ENCODE assay signal across 13 cellular contexts in genomic region chr12:115872919-115873357, GRCh38.
DNase-seq lines count a peak whose midpoint lies in the region; ATAC-seq and TF ChIP-seq lines count a peak whose summit lies in the region.
"Had no signal": no experiment of that assay in that cellular context is flagged by ENCODE, and none has a peak within 500 bp of the region (broad histone marks: within the 10 kb centered on the region; RNA-seq: fewer than 3 reads in every experiment).

No MANE protein-coding gene starts in this region.

- no peaks in the 10 kb centered on the region for H3K79me2 ChIP-seq in HCT116 (ENCODE audit: insufficient read depth, low read length)

- TF ChIP-seq RAD21 in HCT116 (IDR thresholded peaks at IDR 0.05; ENCODE audit: low read depth) = no peak

- H3K4me1 ChIP-seq in HCT116 (ENCODE audit: control insufficient read depth in 1 of 2, insufficient read depth in 2 of 2, low read length in 2 of 2) = peaks cover 36 to 43% of the 10 kb centered on the region in 2 experiments
- no peaks in the 10 kb centered on the region for H3K4me1 ChIP-seq in stomach
- H3K4me1 ChIP-seq: SJSA1 had no signal

- H4K20me1 ChIP-seq in HCT116 (ENCODE audit: insufficient read depth) = no peaks in the 10 kb centered on the region

- no peaks in the 10 kb centered on the region for H3K9me2 ChIP-seq in HCT116 (ENCODE audit: insufficient read depth)

- TF ChIP-seq EP300 in stomach (IDR thresholded peaks at IDR 0.05) = no peak

- POLR2A ChIA-PET in HCT116 (lab: Charles Lee) = interaction anchor here (0.6 kb wide), 1 partner anchor 1181 kb away, joined by 3 read pairs; no protein-coding TSS in a partner anchor

- TF ChIP-seq POLR2A in HCT116 (IDR thresholded peaks at IDR 0.05; ENCODE audit: borderline replicate concordance, extremely low read depth, insufficient read depth, insufficient read length) = no peak
- TF ChIP-seq POLR2A in stomach (IDR thresholded peaks at IDR 0.05) = no peak

- ATAC-seq in HCT116 (peak; percentile 64), GM18907 (IDR thresholded peaks at IDR 0.05; ENCODE audit: unreplicated experiment) (no peak), HG02610 (IDR thresholded peaks at IDR 0.05; ENCODE audit: unreplicated experiment) (no peak)
- ATAC-seq in stimulated activated naive CD8-positive, alpha-beta T cell treated with anti-CD3 and anti-CD28 coated beads, Interleukin-15, Interleukin-2, amounts not matched to agents 100 U/mL and 50 U/mL, for 24 hours = no peak
- ATAC-seq: K562 had no signal

- H3K27ac ChIP-seq in HCT116 (ENCODE audit: low read depth, low read length) (peak overlapping the region; percentile 47), stomach (no peak overlapping the region)
- H3K27ac ChIP-seq: SJSA1 had no signal

- CTCF ChIA-PET in HCT116 (lab: Charles Lee) = interaction anchor here (1.0 to 2.6 kb wide), 6 partner anchors 11 to 75 kb away, joined by 3 to 12 read pairs (median 5); no protein-coding TSS in a partner anchor

- H3K4me2 ChIP-seq in HCT116 (ENCODE audit: low read length) = peak overlapping the region; percentile 71

- H3K4me3 ChIP-seq in HCT116 (replicated peaks in 1 of 2; ENCODE audit: low read depth in 1 of 2, low read length in 2 of 2) (peak overlapping the region in 1 of 2 experiments; percentile 44; a peak in 2 of 4 replicates), stomach (no peak overlapping the region)
- H3K4me3 ChIP-seq: K562, SJSA1 had no signal

- no peaks in the 10 kb centered on the region for H3K36me3 ChIP-seq in HCT116 (ENCODE audit: control insufficient read depth in 1 of 2, insufficient read depth in 2 of 2, low read length in 2 of 2)
- no peaks in the 10 kb centered on the region for H3K36me3 ChIP-seq in stomach
- H3K36me3 ChIP-seq: SJSA1 had no signal

- TF ChIP-seq CTCF in HCT116 (IDR thresholded peaks at IDR 0.05 in 2 of 3, conservative IDR thresholded peaks at IDR 0.05 in 1 of 3; ENCODE audit: borderline replicate concordance in 1 of 3, insufficient read depth in 1 of 3, low read depth in 2 of 3, low read length in 2 of 3) = no peak
- TF ChIP-seq CTCF in stomach (IDR thresholded peaks at IDR 0.05) = no peak

- no peaks in the 10 kb centered on the region for H3K9me3 ChIP-seq in HCT116 (ENCODE audit: control insufficient read depth in 1 of 2, insufficient read depth in 1 of 2, low read depth in 1 of 2, low read length in 2 of 2)
- H3K9me3 ChIP-seq in stomach = peaks cover 0 to 12% (median 2%) of the 10 kb centered on the region in 4 donors
- H3K9me3 ChIP-seq: SJSA1 had no signal

- H2AFZ ChIP-seq in HCT116 (ENCODE audit: low read depth, low read length, poor library complexity, severe bottlenecking) = peak overlapping the region; percentile 74

- BruUV-seq in HCT116 (replicated peaks; lab: Mats Ljungman, UMichigan) = no TSS peak

- peak overlapping the region; percentile 10; the same call in 1 of the 2 replicates for H3K9ac ChIP-seq in HCT116 (ENCODE audit: low read length)

- RAD21 ChIA-PET in HCT116 (lab: Charles Lee; ENCODE audit: low non-redundant PET in 1 of 2, low total read pairs in 2 of 2, uncharacterized antibody in 2 of 2, unreplicated experiment in 2 of 2) = no interaction called here

- WGBS in stomach, 5 donors = 16 to 41% (median 25%) methylated on average over 4 of the region's 4 CpGs

- intact Hi-C loops in HCT116 (cut with micrococcal nuclease) (no loop called here), stomach (cut with DNase I; ENCODE audit: low total_unique reads) (no loop called here)

- peak; percentile 76 for DNase-seq in HCT116 (ENCODE audit: low read depth, low spot score)
- DNase-seq in NCI-H526 treated with DMSO at 0.1 percent for 48 hours (lab: John Stamatoyannopoulos, UW) = peak; percentile 30
- DNase-seq in iPS DF 19.7 (ENCODE audit: low read depth, low spot score) = peak; percentile 75
- peak; percentile 70 for DNase-seq in stomach
- no peak for DNase-seq in stimulated activated naive CD8-positive, alpha-beta T cell treated with anti-CD3 and anti-CD28 coated beads, Interleukin-15, Interleukin-2, amounts not matched to agents 100 U/mL and 50 U/mL, for 24 hours
- DNase-seq: amygdala; CD4-positive, CD25-positive, alpha-beta regulatory T cell; mesenchymal stem cell; NCI-H446 treated with DMSO at 0.1 percent for 48 hours had no signal

- H3K27me3 ChIP-seq in HCT116 (ENCODE audit: insufficient read depth, low read length) (no peaks in the 10 kb centered on the region), stomach (peaks cover 0 to 26% (median 5%) of the 10 kb centered on the region in 3 donors)

TF ChIP-seq in HCT116, 20 proteins besides CTCF, POLR2A, EP300 and RAD21:
- TF ChIP-seq ZNF274 (IDR thresholded peaks at IDR 0.05; ENCODE audit: low read depth, low read length) (no peak), EZH2phosphoT487 (IDR thresholded peaks at IDR 0.05; ENCODE audit: borderline replicate concordance) (no peak), TCF7L2 (IDR thresholded peaks at IDR 0.05; ENCODE audit: borderline replicate concordance, extremely low read depth, insufficient read depth, insufficient read length) (no peak), EGR1 (IDR thresholded peaks at IDR 0.05; ENCODE audit: low read depth) (no peak), ATF3 (IDR thresholded peaks at IDR 0.05) (peak; percentile 45; the same call in 1 of the 2 replicates), POLR2AphosphoS5 (IDR thresholded peaks at IDR 0.05; ENCODE audit: low read depth, low read length) (peak; percentile 37; the same call in 1 of the 2 replicates), FOSL1 (IDR thresholded peaks at IDR 0.05; ENCODE audit: low read depth) (peak; percentile 87), MAX (IDR thresholded peaks at IDR 0.05) (peak; percentile 34; the same call in 1 of the 2 replicates), JUND (IDR thresholded peaks at IDR 0.05) (peak; percentile 94), YY1 (IDR thresholded peaks at IDR 0.05; ENCODE audit: extremely low read depth, insufficient replicate concordance, low read depth, low read length) (peak; percentile 52), ZBTB33 (IDR thresholded peaks at IDR 0.05; ENCODE audit: extremely low read depth, insufficient replicate concordance, low read length) (peak; percentile 21), ZFX (IDR thresholded peaks at IDR 0.05) (no peak), CBX3 (IDR thresholded peaks at IDR 0.05; ENCODE audit: low read depth) (peak; percentile 80), SRF (IDR thresholded peaks at IDR 0.05; ENCODE audit: low read depth) (peak; percentile 66), ELF1 (IDR thresholded peaks at IDR 0.05; ENCODE audit: borderline replicate concordance, low read depth) (no peak), SP1 (IDR thresholded peaks at IDR 0.05; ENCODE audit: low read depth) (peak; percentile 91), SIN3A (IDR thresholded peaks at IDR 0.05; ENCODE audit: low read depth) (no peak), CEBPB (IDR thresholded peaks at IDR 0.05; ENCODE audit: low read depth) (0 out of 2 replicates have a peak, but pooled peaks have one; percentile 8), EZH2 (IDR thresholded peaks at IDR 0.05) (no peak), REST (IDR thresholded peaks at IDR 0.05; ENCODE audit: low read depth) (no peak)
